ENCODE assay signal across 8 cellular contexts in the genomic region with DNA sequence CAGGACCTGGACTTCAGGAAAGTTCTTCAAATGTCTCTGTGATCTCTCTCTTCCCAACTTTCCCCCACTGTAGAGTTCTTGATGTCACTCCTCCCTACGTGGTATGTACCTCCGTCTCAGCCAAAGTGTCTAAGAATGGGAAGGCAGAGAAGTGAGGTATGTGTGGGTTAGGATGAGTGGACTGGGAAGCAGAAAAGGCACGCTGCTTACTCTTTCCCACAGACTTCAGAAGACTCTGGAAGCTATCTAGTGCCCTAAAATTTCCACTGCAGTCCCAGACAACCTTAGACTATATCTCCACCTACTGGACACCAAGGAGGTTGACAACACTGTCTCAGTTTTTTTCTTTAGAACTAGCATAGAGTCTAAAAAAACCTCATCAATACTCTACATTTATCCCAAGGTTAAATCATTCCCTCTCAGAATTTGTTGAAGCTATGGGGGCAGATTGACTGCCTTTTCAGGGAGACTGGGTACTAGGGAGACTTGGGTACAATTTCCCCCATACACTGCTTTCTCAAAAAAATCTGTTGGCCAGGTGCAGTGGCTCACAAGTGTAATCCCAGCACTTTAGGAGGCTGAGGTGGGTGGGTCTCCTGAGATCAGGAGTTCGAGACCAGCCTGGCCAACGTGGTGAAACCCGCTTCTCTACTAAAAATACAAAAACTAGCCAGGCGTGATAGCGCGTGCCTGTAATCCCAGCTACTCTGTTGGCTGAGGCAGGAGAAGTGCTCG. TPM values are rescaled to one million over a fixed set of nuclear protein-coding genes. Genes with fewer than 3 reads are reported as not detected.
DNase-seq lines count a peak whose midpoint lies in the region; ATAC-seq and TF ChIP-seq lines count a peak whose summit lies in the region.

No MANE protein-coding gene starts in this region.

- H3K4me1 Mint-ChIP-seq in natural killer cell treated with Interleukin-12 subunit alpha and Interleukin-12 subunit beta and Interleukin-15 and Interleukin-18, amount 100 ng/mL, for 72 hours (ENCODE audit: low read depth in 2 of 2), result peaks cover 17% of the 10 kb centered on the region in 2 donors

- TF ChIP-seq POLR2A in erythroblast (IDR thresholded peaks at IDR 0.05; ENCODE audit: low read length), result no peak

- no peak overlapping the region for H3K4me3 Mint-ChIP-seq in natural killer cell treated with Interleukin-12 subunit alpha and Interleukin-12 subunit beta and Interleukin-15 and Interleukin-18, amount 100 ng/mL, for 72 hours

- H3K9me3 Mint-ChIP-seq in natural killer cell treated with Interleukin-12 subunit alpha and Interleukin-12 subunit beta and Interleukin-15 and Interleukin-18, amount 100 ng/mL, for 72 hours, result no peaks in the 10 kb centered on the region

- DNase-seq in AG08396 (ENCODE audit: low spot score), result peak; percentile 74
- DNase-seq in NAMALWA (ENCODE audit: low spot score), result peak; percentile 61
- peak; percentile 82 for DNase-seq in SW480 (ENCODE audit: low spot score)
- DNase-seq in erythroblast (lab: John Stamatoyannopoulos, UW), result peak; percentile 45 to 68
- no peak for DNase-seq in natural killer cell treated with Interleukin-12 subunit alpha and Interleukin-12 subunit beta and Interleukin-15 and Interleukin-18, amount 100 ng/mL, for 72 hours (ENCODE audit: low spot score)
- no peak for DNase-seq in NCI-H526 treated with DMSO at 0.1 percent for 48 hours (lab: John Stamatoyannopoulos, UW)

- ATAC-seq in natural killer cell treated with Interleukin-12 subunit alpha and Interleukin-12 subunit beta and Interleukin-15 and Interleukin-18, amount 100 ng/mL, for 72 hours, result peak; percentile 77 to 79
- no peak for ATAC-seq in HG03469 (IDR thresholded peaks at IDR 0.05; ENCODE audit: unreplicated experiment)

- peak overlapping the region; percentile 24 to 39 for H3K27ac Mint-ChIP-seq in natural killer cell treated with Interleukin-12 subunit alpha and Interleukin-12 subunit beta and Interleukin-15 and Interleukin-18, amount 100 ng/mL, for 72 hours

- peak; percentile 68 for TF ChIP-seq CTCF in GM12874 (IDR thresholded peaks at IDR 0.05; ENCODE audit: insufficient read depth, low read depth, low read length)

- no peaks in the 10 kb centered on the region for H3K36me3 Mint-ChIP-seq in natural killer cell treated with Interleukin-12 subunit alpha and Interleukin-12 subunit beta and Interleukin-15 and Interleukin-18, amount 100 ng/mL, for 72 hours

- no peaks in the 10 kb centered on the region for H3K27me3 Mint-ChIP-seq in natural killer cell treated with Interleukin-12 subunit alpha and Interleukin-12 subunit beta and Interleukin-15 and Interleukin-18, amount 100 ng/mL, for 72 hours

RNA-seq across cellular contexts. Expression of gene ITGA5, which starts 20.6 kb away (rescaled TPM):
- total RNA-seq in natural killer cell treated with Interleukin-12 subunit alpha and Interleukin-12 subunit beta and Interleukin-15 and Interleukin-18, amount 100 ng/mL, for 72 hours, result 10 to 100 TPM; 31.8 to 32.1 TPM

RNA-seq across cellular contexts. Expression of gene GTSF1, which starts 33.7 kb away (rescaled TPM):
- total RNA-seq in natural killer cell treated with Interleukin-12 subunit alpha and Interleukin-12 subunit beta and Interleukin-15 and Interleukin-18, amount 100 ng/mL, for 72 hours, result 10 to 100 TPM in 1 of 2 donors, 1 to 10 TPM in 1; 7.2 to 10.5 TPM

RNA-seq across cellular contexts. Expression of gene ZNF385A, which starts 55.2 kb away (rescaled TPM):
- 1 to 10 TPM; 1.1 to 1.5 TPM for total RNA-seq in natural killer cell treated with Interleukin-12 subunit alpha and Interleukin-12 subunit beta and Interleukin-15 and Interleukin-18, amount 100 ng/mL, for 72 hours

RNA-seq across cellular contexts. Expression of gene NCKAP1L, which starts 57.9 kb away (rescaled TPM):
- 100 to 1,000 TPM; 143 to 179 TPM for total RNA-seq in natural killer cell treated with Interleukin-12 subunit alpha and Interleukin-12 subunit beta and Interleukin-15 and Interleukin-18, amount 100 ng/mL, for 72 hours

Comparison
In these comparisons a context has a peak if more than half of its experiments do, and no peak if none do; other contexts are left out.
1. DNase-seq: peak in AG08396 (single experiment), NAMALWA (single experiment), SW480 (single experiment) and erythroblast (2 of 2); none in natural killer cell treated with Interleukin-12 subunit alpha and Interleukin-12 subunit beta and Interleukin-15 and Interleukin-18, amount 100 ng/mL, for 72 hours (single experiment) and NCI-H526 treated with DMSO at 0.1 percent for 48 hours (single experiment).